Comparison of ENCODE assay signal across 8 cellular contexts in the genomic region with DNA sequence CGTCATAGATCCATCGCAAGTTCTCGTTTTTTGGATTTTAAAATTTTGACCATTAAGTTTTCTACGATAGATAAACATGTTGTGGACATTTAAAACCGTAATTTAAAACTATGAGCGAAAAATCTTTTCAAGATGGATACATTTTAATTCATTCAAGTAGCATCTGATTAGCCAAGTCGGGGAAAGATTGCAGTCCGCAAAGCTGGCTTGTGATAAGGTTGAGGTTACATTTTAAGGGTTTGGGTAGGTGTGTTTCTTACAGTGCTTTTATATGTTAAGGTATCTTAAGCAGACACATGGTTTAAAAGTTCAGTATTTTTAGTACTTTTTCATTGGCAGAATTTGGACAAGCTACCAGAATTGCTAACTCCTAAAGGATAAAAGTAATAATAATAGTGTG. TPM values are rescaled to one million over a fixed set of nuclear protein-coding genes. Genes with fewer than 3 reads are reported as not detected.
DNase-seq lines count a peak whose midpoint lies in the region; FAIRE-seq and TF ChIP-seq lines count a peak whose summit lies in the region.

No MANE protein-coding gene starts in this region.

- no peaks in the 10 kb centered on the region for H3K9me3 Mint-ChIP-seq in T-helper 2 cell treated with Interferon-gamma antibody and Interleukin-4, amounts not matched to agents 5 μg/mL and 100 μg/mL, for 36 hours

- peak overlapping the region; percentile 91 for H3K27ac Mint-ChIP-seq in T-helper 2 cell treated with Interferon-gamma antibody and Interleukin-4, amounts not matched to agents 5 μg/mL and 100 μg/mL, for 36 hours

- H3K36me3 ChIP-seq in H7 (replicated peaks; ENCODE audit: control insufficient read depth, insufficient read depth, low read length) (no peaks in the 10 kb centered on the region), sigmoid colon (no peaks in the 10 kb centered on the region)

- peak overlapping the region; percentile 95 for H3K4me3 ChIP-seq in H7 (ENCODE audit: insufficient read depth, low read depth, low read length)
- peak overlapping the region; percentile 92 for H3K4me3 ChIP-seq in fibroblast of pulmonary artery (replicated peaks; ENCODE audit: low read depth, low read length)
- H3K4me3 ChIP-seq in sigmoid colon, result peak overlapping the region; percentile 79 to 98 (median 92)

- no peak for TF ChIP-seq CTCF in fibroblast of pulmonary artery (IDR thresholded peaks at IDR 0.05; ENCODE audit: low read length, missing control alignments)
- TF ChIP-seq CTCF in sigmoid colon (IDR thresholded peaks at IDR 0.05), result no peak
- TF ChIP-seq CTCF in D721Med (IDR thresholded peaks at IDR 0.05; ENCODE audit: insufficient read depth, missing control alignments), result no peak

- H3K4me3 Mint-ChIP-seq in T-helper 2 cell treated with Interferon-gamma antibody and Interleukin-4, amounts not matched to agents 5 μg/mL and 100 μg/mL, for 36 hours, result peak overlapping the region; percentile 86

- peaks cover 0 to 61% (median 57%) of the 10 kb centered on the region in 4 donors for H3K4me1 ChIP-seq in sigmoid colon

- no peak for FAIRE-seq in D721Med (lab: Jason Lieb, UNC)

- DNase-seq in H7 (no peak), fibroblast of pulmonary artery (ENCODE audit: low read depth) (no peak), sigmoid colon (no peak), NCI-H187 (lab: John Stamatoyannopoulos, UW) (no peak), C1 segment of cervical spinal cord (lab: John Stamatoyannopoulos, UW) (no peak), D721Med (ENCODE audit: insufficient read length, low spot score) (no peak), NCI-H1694 (lab: John Stamatoyannopoulos, UW) (no peak)
- no peak for DNase-seq in T-helper 2 cell treated with Interferon-gamma antibody and Interleukin-4, amounts not matched to agents 5 μg/mL and 100 μg/mL, for 36 hours (ENCODE audit: low spot score)

- 0 to 1% methylated on average over 8 of the region's 8 CpGs for WGBS in sigmoid colon, 2 donors

- H3K27ac ChIP-seq in sigmoid colon, result peak overlapping the region; percentile 97 to 100 (median 100)

- H3K27me3 Mint-ChIP-seq in T-helper 2 cell treated with Interferon-gamma antibody and Interleukin-4, amounts not matched to agents 5 μg/mL and 100 μg/mL, for 36 hours (ENCODE audit: low read depth), result no peaks in the 10 kb centered on the region

- peaks cover 38% of the 10 kb centered on the region for H3K4me1 Mint-ChIP-seq in T-helper 2 cell treated with Interferon-gamma antibody and Interleukin-4, amounts not matched to agents 5 μg/mL and 100 μg/mL, for 36 hours (ENCODE audit: low read depth)

- TF ChIP-seq EP300 in sigmoid colon (IDR thresholded peaks at IDR 0.05), result no peak

- H3K27me3 ChIP-seq in H7 (ENCODE audit: control insufficient read depth, insufficient read depth, low read length), result no peaks in the 10 kb centered on the region
- H3K27me3 ChIP-seq in sigmoid colon, result no peaks in the 10 kb centered on the region

- no peak for TF ChIP-seq POLR2A in sigmoid colon (IDR thresholded peaks at IDR 0.05)

- peaks cover 40% of the 10 kb centered on the region for H3K36me3 Mint-ChIP-seq in T-helper 2 cell treated with Interferon-gamma antibody and Interleukin-4, amounts not matched to agents 5 μg/mL and 100 μg/mL, for 36 hours (ENCODE audit: low read depth)

- intact Hi-C loops in sigmoid colon (cut with DNase I), result loop anchor here (2.0 kb wide), 1 partner anchor 240 kb away; a partner anchor contains a TSS

- H3K9me3 ChIP-seq in sigmoid colon, result no peaks in the 10 kb centered on the region

RNA-seq across cellular contexts. Expression of a gene that starts 1.2 kb away (rescaled TPM):
- total RNA-seq in H7 (2014; rRNA removed; shearing (Covaris generic)), result 58.1 and 63.1 TPM in 2 replicates
- 10 to 100 TPM; 64.5 to 93.8 (median 75.6) TPM for total RNA-seq in sigmoid colon
- polyA plus RNA-seq in sigmoid colon, result 10 to 100 TPM; 55.9 to 76.1 (median 65.7) TPM

RNA-seq across cellular contexts. Expression of a gene that starts 33.3 kb away (rescaled TPM):
- total RNA-seq in H7 (2014; rRNA removed; shearing (Covaris generic)), result 73.0 and 108 TPM in 2 replicates
- total RNA-seq in sigmoid colon, result 10 to 100 TPM in 1 of 4 donors, 1 to 10 TPM in 3; 4.1 to 12.1 (median 5.2) TPM
- polyA plus RNA-seq in sigmoid colon, result 10 to 100 TPM; 42.0 to 85.1 (median 79.3) TPM

RNA-seq across cellular contexts. Expression of a gene that starts 35.5 kb away (rescaled TPM):
- 90.8 and 114 TPM in 2 replicates for total RNA-seq in H7 (2014; rRNA removed; shearing (Covaris generic))
- total RNA-seq in sigmoid colon, result 1,000 to 10,000 TPM in 1 of 4 donors, 100 to 1,000 TPM in 3; 171 to 1,498 (median 369) TPM
- polyA plus RNA-seq in sigmoid colon, result 100 to 1,000 TPM; 221 to 631 (median 247) TPM
